ENCODE assay signal across 19 cellular contexts in genomic region chr5:116733995-116734716, GRCh38.
DNase-seq lines count a peak whose midpoint lies in the region; ATAC-seq, FAIRE-seq and TF ChIP-seq lines count a peak whose summit lies in the region.
"Had no signal": no experiment of that assay in that cellular context is flagged by ENCODE, and none has a peak within 500 bp of the region (broad histone marks: within the 10 kb centered on the region; RNA-seq: fewer than 3 reads in every experiment).

No MANE protein-coding gene starts in this region.

- ATAC-seq in right cardiac atrium, result peak; percentile 49 to 86
- ATAC-seq in CD4-positive, alpha-beta T cell (ENCODE audit: poor library complexity), result no peak
- no peak for ATAC-seq in HG03521 (IDR thresholded peaks at IDR 0.05; ENCODE audit: unreplicated experiment)
- ATAC-seq: activated naive CD8-positive, alpha-beta T cell treated with anti-CD3 and anti-CD28 coated beads, Interleukin-2, amount 50 U/mL, for 24 hours; T-helper 17 cell had no signal

- no peaks in the 10 kb centered on the region for H3K9me3 ChIP-seq in A673 (ENCODE audit: low read depth, low read length, poor library complexity, severe bottlenecking)
- no peaks in the 10 kb centered on the region for H3K9me3 ChIP-seq in right cardiac atrium (ENCODE audit: control insufficient read depth, low read length)
- H3K9me3 ChIP-seq in CD4-positive, alpha-beta T cell (ENCODE audit: control insufficient read depth, low read length), result no peaks in the 10 kb centered on the region

- no peaks in the 10 kb centered on the region for H3K36me3 ChIP-seq in A673 (ENCODE audit: insufficient read depth, low read length, poor library complexity, severe bottlenecking)

- TF ChIP-seq POLR2A in GM12892 (IDR thresholded peaks at IDR 0.05; ENCODE audit: low read depth, low read length), result no peak

- FAIRE-seq in GM12892 (lab: Jason Lieb, UNC), result no peak
- FAIRE-seq: urothelium cell line had no signal

- H3K4me1 Mint-ChIP-seq in CD4-positive, alpha-beta T cell (ENCODE audit: low read depth), result no peaks in the 10 kb centered on the region
- no peaks in the 10 kb centered on the region for H3K4me1 Mint-ChIP-seq in MCF 10A (ENCODE audit: insufficient read depth, unreplicated experiment)
- H3K4me1 Mint-ChIP-seq: activated naive CD8-positive, alpha-beta T cell treated with anti-CD3 and anti-CD28 coated beads, Interleukin-2, amount 50 U/mL, for 24 hours; central memory CD8-positive, alpha-beta T cell; T-helper 17 cell had no signal

- H3K4me3 Mint-ChIP-seq in CD4-positive, alpha-beta T cell, result no peak overlapping the region
- H3K4me3 Mint-ChIP-seq in MCF 10A (ENCODE audit: unreplicated experiment), result no peak overlapping the region
- H3K4me3 Mint-ChIP-seq: activated naive CD8-positive, alpha-beta T cell treated with anti-CD3 and anti-CD28 coated beads, Interleukin-2, amount 50 U/mL, for 24 hours; activated T-helper 1 cell treated with anti-CD3 and anti-CD28 coated beads, Interleukin-12 subunit alpha, Interleukin-12 subunit beta, Interleukin-2, Interleukin-4 antibody, amounts not matched to agents 30 ng/mL and 10 ng/mL and 1 ng/mL, durations not matched to agents 14 hours and 24 hours and 36 hours; central memory CD8-positive, alpha-beta T cell; T-helper 17 cell had no signal

- WGBS in right cardiac atrium, result 50% methylated on average over 10 of the region's 10 CpGs

- H3K4me3 ChIP-seq in A673 (ENCODE audit: low read depth, low read length, poor library complexity, severe bottlenecking) (no peak overlapping the region), right cardiac atrium (ENCODE audit: low read length) (no peak overlapping the region)

- intact Hi-C loops in A673 (cut with micrococcal nuclease; ENCODE audit: unreplicated experiment) (no loop called here), right cardiac atrium (cut with DNase I) (no loop called here), posterior cingulate gyrus (cut with DNase I) (no loop called here), MCF 10A (cut with micrococcal nuclease) (no loop called here)
- intact Hi-C loops in CD4-positive, alpha-beta T cell (cut with DNase I, micrococcal nuclease), result no loop called here

- H3K27me3 Mint-ChIP-seq in CD4-positive, alpha-beta T cell, result peaks cover 6% of the 10 kb centered on the region
- H3K27me3 Mint-ChIP-seq in MCF 10A (ENCODE audit: insufficient read depth, unreplicated experiment), result no peaks in the 10 kb centered on the region

- no peaks in the 10 kb centered on the region for H3K9me3 Mint-ChIP-seq in CD4-positive, alpha-beta T cell
- no peaks in the 10 kb centered on the region for H3K9me3 Mint-ChIP-seq in MCF 10A (ENCODE audit: unreplicated experiment)
- H3K9me3 Mint-ChIP-seq: activated naive CD8-positive, alpha-beta T cell treated with anti-CD3 and anti-CD28 coated beads, Interleukin-2, amount 50 U/mL, for 24 hours; activated T-helper 1 cell treated with anti-CD3 and anti-CD28 coated beads, Interleukin-12 subunit alpha, Interleukin-12 subunit beta, Interleukin-2, Interleukin-4 antibody, amounts not matched to agents 30 ng/mL and 10 ng/mL and 1 ng/mL, durations not matched to agents 14 hours and 24 hours and 36 hours; central memory CD8-positive, alpha-beta T cell had no signal

- H3K4me1 ChIP-seq in A673 (ENCODE audit: insufficient read depth, low read length, poor library complexity, severe bottlenecking), result peaks cover 4% of the 10 kb centered on the region
- H3K4me1 ChIP-seq in right cardiac atrium (ENCODE audit: control insufficient read depth, insufficient read depth, low read length), result peaks cover 8% of the 10 kb centered on the region
- H3K4me1 ChIP-seq: parathyroid adenoma had no signal

- no peak overlapping the region for H3K27ac ChIP-seq in A673 (ENCODE audit: low read depth, low read length, poor library complexity, severe bottlenecking)
- peak overlapping the region; percentile 70 for H3K27ac ChIP-seq in VCaP
- H3K27ac ChIP-seq in right cardiac atrium (ENCODE audit: low read length), result no peak overlapping the region
- no peak overlapping the region for H3K27ac ChIP-seq in CD4-positive, alpha-beta T cell (ENCODE audit: low read depth, low read length)
- H3K27ac ChIP-seq: parathyroid adenoma had no signal

- POLR2A ChIA-PET in A673 (lab: Charles Lee; ENCODE audit: low non-redundant PET) (no interaction called here), MCF 10A (lab: Yijun Ruan, JAX) (no interaction called here)
- POLR2A ChIA-PET in CD4-positive, alpha-beta T cell (lab: Charles Lee), result no interaction called here

- H3K27me3 ChIP-seq in A673 (replicated peaks; ENCODE audit: insufficient read depth, low read depth, low read length, poor library complexity) (no peaks in the 10 kb centered on the region), right cardiac atrium (ENCODE audit: control insufficient read depth, insufficient read depth) (no peaks in the 10 kb centered on the region)
- no peaks in the 10 kb centered on the region for H3K27me3 ChIP-seq in CD4-positive, alpha-beta T cell (ENCODE audit: control insufficient read depth, insufficient read depth, low read length)

- CTCF ChIA-PET in A673 (lab: Charles Lee), result no interaction called here
- CTCF ChIA-PET in CD4-positive, alpha-beta T cell (lab: Charles Lee), result no interaction called here
- CTCF ChIA-PET in MCF 10A (lab: Yijun Ruan, JAX), result no interaction called here

- H3K36me3 Mint-ChIP-seq in CD4-positive, alpha-beta T cell (ENCODE audit: low read depth), result no peaks in the 10 kb centered on the region
- peaks cover 4% of the 10 kb centered on the region for H3K36me3 Mint-ChIP-seq in MCF 10A (ENCODE audit: insufficient read depth, unreplicated experiment)

- BruUV-seq in A673 (replicated peaks; lab: Mats Ljungman, UMichigan) (no TSS peak), MCF 10A (replicated peaks; lab: Mats Ljungman, UMichigan) (no TSS peak)

- no peak for TF ChIP-seq CTCF in A673 (conservative IDR thresholded peaks at IDR 0.05; ENCODE audit: low read depth, low read length)
- TF ChIP-seq CTCF in VCaP (conservative IDR thresholded peaks at IDR 0.05), result no peak
- TF ChIP-seq CTCF in CD4-positive, alpha-beta T cell (IDR thresholded peaks at IDR 0.05), result no peak
- TF ChIP-seq CTCF in MCF 10A (IDR thresholded peaks at IDR 0.05; ENCODE audit: unreplicated experiment), result no peak

- no peak overlapping the region for H3K27ac Mint-ChIP-seq in CD4-positive, alpha-beta T cell
- no peak overlapping the region for H3K27ac Mint-ChIP-seq in MCF 10A (ENCODE audit: low read depth, unreplicated experiment)
- H3K27ac Mint-ChIP-seq: activated naive CD8-positive, alpha-beta T cell treated with anti-CD3 and anti-CD28 coated beads, Interleukin-2, amount 50 U/mL, for 24 hours; activated T-helper 1 cell treated with anti-CD3 and anti-CD28 coated beads, Interleukin-12 subunit alpha, Interleukin-12 subunit beta, Interleukin-2, Interleukin-4 antibody, amounts not matched to agents 30 ng/mL and 10 ng/mL and 1 ng/mL, durations not matched to agents 14 hours and 24 hours and 36 hours; T-helper 17 cell had no signal

- DNase-seq in A673 (ENCODE audit: low spot score), result peak; percentile 15
- peak in 2 of 3 donors; percentile 82 to 90 for DNase-seq in right cardiac atrium
- peak in 7 of 10 donors; percentile 14 to 78 (median 28) for DNase-seq in posterior cingulate gyrus
- no peak for DNase-seq in CD4-positive, alpha-beta T cell
- no peak for DNase-seq in GM12892 (ENCODE audit: insufficient read length)
- no peak for DNase-seq in MCF 10A (ENCODE audit: unreplicated experiment)
- DNase-seq: activated CD4-positive, CD25-positive, alpha-beta regulatory T cell; activated naive CD8-positive, alpha-beta T cell treated with anti-CD3 and anti-CD28 coated beads, Interleukin-2, amount 50 U/mL, for 24 hours; effector memory CD4-positive, alpha-beta T cell; kidney glomerular epithelial cell; NCI-H146; stimulated activated naive CD4-positive, alpha-beta T cell; T-helper 17 cell had no signal

Comparison
In these comparisons a context has a peak if more than half of its experiments do, and no peak if none do; other contexts are left out.
1. DNase-seq: peak in A673 (single experiment), right cardiac atrium (2 of 3) and posterior cingulate gyrus (7 of 10); none in CD4-positive, alpha-beta T cell (0 of 10), GM12892 (single experiment) and MCF 10A (single experiment).
2. ATAC-seq: peak in right cardiac atrium (2 of 2); none in CD4-positive, alpha-beta T cell (single experiment) and HG03521 (single experiment).